In the genomic region with DNA sequence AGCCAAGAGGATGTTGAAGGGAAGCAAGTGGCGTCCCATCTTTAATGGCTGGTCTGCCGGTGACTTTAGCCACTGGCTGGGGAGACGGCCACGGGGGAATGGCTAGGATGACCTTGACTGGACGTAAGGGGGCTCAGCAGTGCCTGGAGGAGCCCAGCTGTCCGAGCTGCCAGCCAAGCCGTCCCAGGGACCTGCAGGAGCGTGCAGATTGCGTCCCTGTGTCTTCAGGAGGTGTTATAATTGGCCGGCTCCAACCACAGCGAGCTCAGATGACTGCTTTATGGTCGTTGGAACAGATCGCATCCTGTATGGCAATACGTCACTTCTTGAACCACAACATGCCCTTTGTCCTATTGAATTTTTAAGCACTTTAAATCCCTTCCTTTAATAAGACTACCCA, we compare ENCODE assay signal across 18 cellular contexts.
"Had no signal": no experiment of that assay in that cellular context is flagged by ENCODE, and none has a peak within 500 bp of the region (broad histone marks: within the 10 kb centered on the region; RNA-seq: fewer than 3 reads in every experiment).

No MANE protein-coding gene starts in this region.

- H3K27me3 ChIP-seq: gastrocnemius medialis had no signal

- H3K4me1 ChIP-seq: gastrocnemius medialis, left ventricle myocardium inferior, psoas muscle had no signal

- ATAC-seq: activated T-helper 17 cell treated with anti-CD3 and anti-CD28 coated beads, Interleukin-2, amount 50 U/mL, for 72 hours; gastrocnemius medialis; psoas muscle; right cardiac atrium; stimulated activated naive CD8-positive, alpha-beta T cell treated with anti-CD3 and anti-CD28 coated beads, Interleukin-15, amount 100 ng/mL, for 72 hours; WTC11 had no signal

- H3K4me3 Mint-ChIP-seq: activated CD4-positive, alpha-beta memory T cell treated with anti-CD3 and anti-CD28 coated beads, Interleukin-2, amount 10 ng/mL, durations not matched to agents 7 days and 5 days; activated T-helper 17 cell treated with anti-CD3 and anti-CD28 coated beads, Interleukin-2, amount 50 U/mL, for 72 hours; dendritic cell treated with granulocyte-macrophage colony-stimulating factor and Interleukin-4, amounts not matched to agents 40 ng/mL and 50 ng/mL, for 4 days; neural crest cell; stimulated activated naive CD8-positive, alpha-beta T cell treated with anti-CD3 and anti-CD28 coated beads, Interleukin-15, amount 100 ng/mL, for 72 hours; WTC11 had no signal

- H3K4me1 Mint-ChIP-seq: activated CD4-positive, alpha-beta memory T cell treated with anti-CD3 and anti-CD28 coated beads, Interleukin-2, amount 10 ng/mL, durations not matched to agents 7 days and 5 days; activated T-helper 17 cell treated with anti-CD3 and anti-CD28 coated beads, Interleukin-2, amount 50 U/mL, for 72 hours; stimulated activated naive CD8-positive, alpha-beta T cell treated with anti-CD3 and anti-CD28 coated beads, Interleukin-15, amount 100 ng/mL, for 72 hours had no signal

- H3K9me3 Mint-ChIP-seq: activated CD4-positive, alpha-beta memory T cell treated with anti-CD3 and anti-CD28 coated beads, Interleukin-2, amount 10 ng/mL, durations not matched to agents 7 days and 5 days; activated T-helper 17 cell treated with anti-CD3 and anti-CD28 coated beads, Interleukin-2, amount 50 U/mL, for 72 hours; dendritic cell treated with granulocyte-macrophage colony-stimulating factor and Interleukin-4, amounts not matched to agents 40 ng/mL and 50 ng/mL, for 4 days; neural crest cell; stimulated activated naive CD8-positive, alpha-beta T cell treated with anti-CD3 and anti-CD28 coated beads, Interleukin-15, amount 100 ng/mL, for 72 hours; WTC11 had no signal

- DNase-seq: activated CD4-positive, alpha-beta memory T cell treated with anti-CD3 and anti-CD28 coated beads, Interleukin-2, amount 10 ng/mL, durations not matched to agents 7 days and 5 days; activated CD4-positive, alpha-beta T cell treated with anti-CD3 and anti-CD28 coated beads for 48 hours; activated naive CD4-positive, alpha-beta T cell treated with anti-CD3 and anti-CD28 coated beads, Interleukin-2, amount 50 U/mL, for 16 hours; activated T-cell treated with anti-CD3 and anti-CD28 coated beads, Interleukin-2, amount 50 U/mL, for 1 hour; effector memory CD4-positive, alpha-beta T cell; gastrocnemius medialis; left ventricle myocardium inferior; psoas muscle; right cardiac atrium; stimulated activated CD4-positive, alpha-beta T cell treated with anti-CD3 and anti-CD28 coated beads, Interleukin-15, amount 100 ng/mL, for 24 hours; stimulated activated CD4-positive, alpha-beta T cell treated with anti-CD3 and anti-CD28 coated beads, Interleukin-2, amount 100 ng/mL, for 48 hours; stimulated activated naive CD8-positive, alpha-beta T cell treated with anti-CD3 and anti-CD28 coated beads, Interleukin-15, amount 100 ng/mL, for 72 hours; trophoblast cell had no signal

- H3K4me3 ChIP-seq: gastrocnemius medialis, left ventricle myocardium inferior, psoas muscle, skin epidermis had no signal

- H3K27ac Mint-ChIP-seq: activated CD4-positive, alpha-beta memory T cell treated with anti-CD3 and anti-CD28 coated beads, Interleukin-2, amount 10 ng/mL, durations not matched to agents 7 days and 5 days; activated T-helper 17 cell treated with anti-CD3 and anti-CD28 coated beads, Interleukin-2, amount 50 U/mL, for 72 hours; dendritic cell treated with granulocyte-macrophage colony-stimulating factor and Interleukin-4, amounts not matched to agents 40 ng/mL and 50 ng/mL, for 4 days; WTC11 had no signal

- H3K27ac ChIP-seq: gastrocnemius medialis, left ventricle myocardium inferior, psoas muscle had no signal

- H3K36me3 ChIP-seq: gastrocnemius medialis, left ventricle myocardium inferior had no signal

- H3K27me3 Mint-ChIP-seq: activated CD4-positive, alpha-beta memory T cell treated with anti-CD3 and anti-CD28 coated beads, Interleukin-2, amount 10 ng/mL, durations not matched to agents 7 days and 5 days; activated T-helper 17 cell treated with anti-CD3 and anti-CD28 coated beads, Interleukin-2, amount 50 U/mL, for 72 hours; dendritic cell treated with granulocyte-macrophage colony-stimulating factor and Interleukin-4, amounts not matched to agents 40 ng/mL and 50 ng/mL, for 4 days; stimulated activated naive CD8-positive, alpha-beta T cell treated with anti-CD3 and anti-CD28 coated beads, Interleukin-15, amount 100 ng/mL, for 72 hours had no signal

- H3K9me3 ChIP-seq: gastrocnemius medialis, left ventricle myocardium inferior, psoas muscle had no signal
